ENCODE assay signal across 9 cellular contexts in the genomic region with DNA sequence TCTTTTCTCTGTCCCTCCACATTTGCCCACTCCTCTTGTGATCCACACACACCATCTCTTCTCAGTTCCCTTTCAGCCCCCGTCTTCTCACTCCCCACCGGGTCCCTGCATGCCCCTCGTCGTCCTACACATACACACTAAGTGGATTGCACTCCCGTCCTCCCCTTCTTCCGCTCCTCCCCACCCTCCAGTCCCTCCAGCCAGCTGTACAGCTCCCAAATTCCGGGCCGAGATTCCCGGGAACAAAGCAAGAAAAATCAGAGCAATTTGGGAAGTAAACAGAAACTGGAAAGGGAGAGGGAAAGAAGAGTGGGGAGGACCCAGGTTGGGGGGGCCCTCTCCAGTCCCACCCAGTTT. TPM values are rescaled to one million over a fixed set of nuclear protein-coding genes. Genes with fewer than 3 reads are reported as not detected.
DNase-seq lines count a peak whose midpoint lies in the region; ATAC-seq and TF ChIP-seq lines count a peak whose summit lies in the region.
"Had no signal": no experiment of that assay in that cellular context is flagged by ENCODE, and none has a peak within 500 bp of the region (broad histone marks: within the 10 kb centered on the region; RNA-seq: fewer than 3 reads in every experiment).

No MANE protein-coding gene starts in this region.

- peak overlapping the region; percentile 40 for H3K27ac ChIP-seq in foreskin keratinocyte
- H3K27ac ChIP-seq in parathyroid adenoma: peak overlapping the region; percentile 25
- H3K27ac ChIP-seq: 22Rv1 had no signal

- peak overlapping the region; percentile 17 to 66 for H3K27ac Mint-ChIP-seq in T-cell

- peaks cover 0 to 6% of the 10 kb centered on the region in 2 donors for H3K27me3 Mint-ChIP-seq in T-cell

- TF ChIP-seq CTCF in foreskin keratinocyte (conservative IDR thresholded peaks at IDR 0.05) (no peak), parathyroid adenoma (IDR thresholded peaks at IDR 0.05) (no peak)

- H3K79me2 ChIP-seq in parathyroid adenoma: no peaks in the 10 kb centered on the region

- H3K4me1 Mint-ChIP-seq in T-cell: peaks cover 32 to 37% (median 33%) of the 10 kb centered on the region in 3 donors

- H3K36me3 Mint-ChIP-seq in T-cell: no peaks in the 10 kb centered on the region

- peak overlapping the region; percentile 69 to 79 (median 78) for H3K4me3 Mint-ChIP-seq in T-cell

- H2AFZ ChIP-seq in parathyroid adenoma: peak overlapping the region; percentile 86

- H3K4me3 ChIP-seq in parathyroid adenoma (ENCODE audit: low read depth, low read length): peak overlapping the region; percentile 57

- POLR2A ChIA-PET in T-cell (lab: Charles Lee): no interaction called here

- CTCF ChIA-PET in T-cell (lab: Charles Lee): interaction anchor here in 1 of 2 donors (2.7 to 3.2 kb wide), 2 partner anchors 11 to 30 kb away, joined by 11 to 25 read pairs; no protein-coding TSS in a partner anchor

- ATAC-seq in T-cell (replicated peaks in 1 of 4): no peak
- ATAC-seq in foreskin keratinocyte: no peak
- no peak for ATAC-seq in HG03460 (IDR thresholded peaks at IDR 0.05; ENCODE audit: unreplicated experiment)
- no peak for ATAC-seq in GM21528 (IDR thresholded peaks at IDR 0.05; ENCODE audit: low FRiP score, unreplicated experiment)
- no peak for ATAC-seq in HG02884 (IDR thresholded peaks at IDR 0.05; ENCODE audit: unreplicated experiment)

- peak overlapping the region; percentile 97 for H3K4me2 ChIP-seq in parathyroid adenoma (ENCODE audit: low read length)

- H3K36me3 ChIP-seq in parathyroid adenoma (ENCODE audit: control insufficient read depth, insufficient read depth, low read length): no peaks in the 10 kb centered on the region

- no peaks in the 10 kb centered on the region for H3K9me3 ChIP-seq in parathyroid adenoma (ENCODE audit: control insufficient read depth, low read length)

- H3K27me3 ChIP-seq in foreskin keratinocyte: no peaks in the 10 kb centered on the region
- no peaks in the 10 kb centered on the region for H3K27me3 ChIP-seq in parathyroid adenoma (ENCODE audit: control insufficient read depth, insufficient read depth, low read length)

- H3K4me1 ChIP-seq in foreskin keratinocyte (peaks cover 18% of the 10 kb centered on the region), parathyroid adenoma (peaks cover 14% of the 10 kb centered on the region)

- no peak overlapping the region for H3K9ac ChIP-seq in parathyroid adenoma

- H3K9me3 Mint-ChIP-seq in T-cell: no peaks in the 10 kb centered on the region

- DNase-seq in DMS53 (lab: John Stamatoyannopoulos, UW) (peak; percentile 46), DMS53 treated with DMSO at 0.1 percent for 48 hours (lab: John Stamatoyannopoulos, UW; ENCODE audit: unreplicated experiment) (no peak), T-cell (no peak), foreskin keratinocyte (peak in 1 of 2 donors; percentile 4)

RNA-seq across cellular contexts. Expression of gene IGFBP6, which starts 0.3 kb away (rescaled TPM):
- 1 to 10 TPM in 1 of 5 donors, under 1 TPM in 2, not detected in 2; 0.67 to 1.4 (median 0.79) TPM for total RNA-seq in T-cell
- 34.4 and 49.3 TPM in 2 replicates for total RNA-seq in foreskin keratinocyte
- 46.4 and 62.5 TPM in 2 replicates for polyA plus RNA-seq in foreskin keratinocyte

RNA-seq across cellular contexts. Expression of gene SOAT2, which starts 6.1 kb away (rescaled TPM):
- 1 to 10 TPM in 2 of 5 donors, under 1 TPM in 3; 0.82 to 1.6 (median 0.89) TPM for total RNA-seq in T-cell
- not detected in 2 replicates for total RNA-seq in foreskin keratinocyte
- polyA plus RNA-seq in foreskin keratinocyte: not detected in 2 replicates

RNA-seq across cellular contexts. Expression of gene SPRYD3, which starts 18.0 kb away (rescaled TPM):
- total RNA-seq in T-cell (10 to 100 TPM; 29.3 to 65.0 (median 58.2) TPM), foreskin keratinocyte (27.2 and 36.2 TPM in 2 replicates)
- polyA plus RNA-seq in foreskin keratinocyte: 28.3 and 35.1 TPM in 2 replicates

RNA-seq across cellular contexts. Expression of gene TNS2, which starts 47.3 kb away (rescaled TPM):
- total RNA-seq in T-cell: 1 to 10 TPM; 2.5 to 5.1 (median 3.0) TPM
- 1.5 and 4.3 TPM in 2 replicates for total RNA-seq in foreskin keratinocyte
- 1.2 and 3.4 TPM in 2 replicates for polyA plus RNA-seq in foreskin keratinocyte

Comparison
In these comparisons a context has a peak if more than half of its experiments do, and no peak if none do; other contexts are left out.
1. RNA of gene IGFBP6, which starts 0.3 kb away (total RNA-seq): 34.4 to 49.3 TPM in foreskin keratinocyte; 0.67 to 1.4 TPM in T-cell; every median in the first group is over 10 times any median in the second.